21 cellular contexts compared by ENCODE assay signal in genomic region chr15:80550910-80551265, GRCh38.
DNase-seq lines count a peak whose midpoint lies in the region; ATAC-seq, FAIRE-seq and TF ChIP-seq lines count a peak whose summit lies in the region.
"Had no signal": no experiment of that assay in that cellular context is flagged by ENCODE, and none has a peak within 500 bp of the region (broad histone marks: within the 10 kb centered on the region; RNA-seq: fewer than 3 reads in every experiment).

No MANE protein-coding gene starts in this region.

- H2AFZ ChIP-seq in PC-3 (ENCODE audit: low read length), result no peak overlapping the region
- no peak overlapping the region for H2AFZ ChIP-seq in endothelial cell of umbilical vein (ENCODE audit: low read depth, low read length)

- peaks cover 39% of the 10 kb centered on the region for H3K27me3 ChIP-seq in PC-3 (ENCODE audit: low read length)
- no peaks in the 10 kb centered on the region for H3K27me3 ChIP-seq in endothelial cell of umbilical vein (ENCODE audit: control insufficient read depth in 2 of 2, insufficient read depth in 2 of 2, low read length in 2 of 2)
- H3K27me3 ChIP-seq: vagina had no signal

- intact Hi-C loops in PC-3 (cut with micrococcal nuclease) (no loop called here), endothelial cell of umbilical vein (cut with micrococcal nuclease) (no loop called here), posterior vena cava (cut with DNase I) (no loop called here)

- POLR2A ChIA-PET in PC-3 (lab: Charles Lee; ENCODE audit: unreplicated experiment) (no interaction called here), endothelial cell of umbilical vein (lab: Charles Lee) (no interaction called here)

- H3K79me2 ChIP-seq in PC-3 (ENCODE audit: low read length) (no peaks in the 10 kb centered on the region), endothelial cell of umbilical vein (ENCODE audit: control insufficient read depth, insufficient read depth, low read length) (no peaks in the 10 kb centered on the region)

- TF ChIP-seq CTCF in PC-3 (conservative IDR thresholded peaks at IDR 0.05; ENCODE audit: low read depth, low read length), result no peak
- TF ChIP-seq CTCF in endothelial cell of umbilical vein (IDR thresholded peaks at IDR 0.05; ENCODE audit: extremely low read depth in 1 of 2, insufficient read depth in 1 of 2, low read depth in 1 of 2, low read length in 2 of 2), result no peak

- CTCF ChIA-PET in PC-3 (lab: Charles Lee) (no interaction called here), endothelial cell of umbilical vein (lab: Charles Lee) (interaction anchor here (1.3 kb wide), 1 partner anchor 17 kb away, joined by 3 read pairs; no protein-coding TSS in a partner anchor)

- H3K4me3 ChIP-seq in PC-3 (ENCODE audit: low read length), result no peak overlapping the region
- H3K4me3 ChIP-seq in endothelial cell of umbilical vein (replicated peaks in 1 of 3; ENCODE audit: insufficient read depth in 1 of 3, low read depth in 1 of 3, low read length in 3 of 3), result no peak overlapping the region
- H3K4me3 ChIP-seq: vagina had no signal

- 0 out of 2 replicates have a peak overlapping the region, but pooled peaks have one; percentile 3 for H3K4me2 ChIP-seq in PC-3 (ENCODE audit: low read length)
- H3K4me2 ChIP-seq in endothelial cell of umbilical vein (ENCODE audit: insufficient read depth, low read length), result no peak overlapping the region
- H3K4me2 ChIP-seq: KMS-11 had no signal

- BruUV-seq in PC-3 (replicated peaks; lab: Mats Ljungman, UMichigan), result no TSS peak
- no TSS peak for BruUV-seq in endothelial cell of umbilical vein (replicated peaks; lab: Mats Ljungman, UMichigan)

- no peaks in the 10 kb centered on the region for H3K9me2 ChIP-seq in PC-3 (replicated peaks; ENCODE audit: low read length)

- no peaks in the 10 kb centered on the region for H4K20me1 ChIP-seq in PC-3 (ENCODE audit: low read length)
- H4K20me1 ChIP-seq in endothelial cell of umbilical vein (replicated peaks; ENCODE audit: control insufficient read depth, extremely low read depth, insufficient read depth, low read length), result no peaks in the 10 kb centered on the region

- ATAC-seq in GM19351 (IDR thresholded peaks at IDR 0.05; ENCODE audit: unreplicated experiment), result peak; percentile 25
- ATAC-seq in PC-3, result no peak
- ATAC-seq in GM19324 (IDR thresholded peaks at IDR 0.05; ENCODE audit: low FRiP score, unreplicated experiment), result no peak
- ATAC-seq in HG02642 (IDR thresholded peaks at IDR 0.05; ENCODE audit: poor library complexity, unreplicated experiment), result no peak
- ATAC-seq: activated T-helper 17 cell treated with anti-CD3 and anti-CD28 coated beads, Interleukin-2, amount 50 U/mL, for 72 hours; naive thymus-derived CD4-positive, alpha-beta T cell; right cardiac atrium; Right ventricle myocardium inferior; stimulated activated memory B cell treated with anti-CD40 and anti-IgM and Interleukin-4, amounts not matched to agents 10 μg/mL and 1 μg/mL and 100 μg/mL, for 72 hours had no signal

- dilution Hi-C loops in endothelial cell of umbilical vein (cut with MboI; ENCODE audit: extremely low pct_ligation_motif_present, low sequenced_read_pairs), result loop anchor here (25.0 kb wide), 1 partner anchor 161 kb away; no protein-coding TSS in a partner anchor

- H3K9ac ChIP-seq in PC-3 (ENCODE audit: low read length) (no peak overlapping the region), endothelial cell of umbilical vein (replicated peaks; ENCODE audit: extremely low read depth, insufficient read depth, low read length) (no peak overlapping the region)
- H3K9ac ChIP-seq: KMS-11 had no signal

- H3K9me3 ChIP-seq in PC-3 (ENCODE audit: low read length) (no peaks in the 10 kb centered on the region), endothelial cell of umbilical vein (replicated peaks; ENCODE audit: control insufficient read depth, insufficient read depth, low read length) (no peaks in the 10 kb centered on the region)
- H3K9me3 ChIP-seq: vagina had no signal

- no peak for FAIRE-seq in endothelial cell of umbilical vein (lab: Jason Lieb, UNC)

- DNase-seq in PC-3 (peak; percentile 39), endothelial cell of umbilical vein (ENCODE audit: low read depth, low spot score) (peak; percentile 17), myocyte (ENCODE audit: low read depth) (peak; percentile 25), cerebellar nuclear complex (lab: John Stamatoyannopoulos, UW) (no peak), posterior vena cava (ENCODE audit: low spot score) (no peak)
- DNase-seq: activated CD4-positive, alpha-beta memory T cell treated with anti-CD3 and anti-CD28 coated beads, Interleukin-2, amount 10 ng/mL, durations not matched to agents 7 days and 5 days; C1 segment of cervical spinal cord; effector memory CD4-positive, alpha-beta T cell; naive thymus-derived CD4-positive, alpha-beta T cell; NCI-H1694 treated with DMSO at 0.1 percent for 48 hours; NCI-H526 treated with DMSO at 0.1 percent for 48 hours; right cardiac atrium; T-helper 9 cell had no signal

- H3K9me1 ChIP-seq in endothelial cell of umbilical vein (replicated peaks; ENCODE audit: control insufficient read depth, extremely low read depth, insufficient read depth, low read length), result no peaks in the 10 kb centered on the region

- no peaks in the 10 kb centered on the region for H3F3A ChIP-seq in PC-3 (ENCODE audit: low read length, unreplicated experiment)

- H3K36me3 ChIP-seq in PC-3 (ENCODE audit: low read depth, low read length), result no peaks in the 10 kb centered on the region
- H3K36me3 ChIP-seq in endothelial cell of umbilical vein (ENCODE audit: control insufficient read depth in 2 of 2, extremely low read depth in 1 of 2, insufficient read depth in 2 of 2, low read length in 2 of 2), result no peaks in the 10 kb centered on the region
- H3K36me3 ChIP-seq: vagina had no signal

- H3K27ac ChIP-seq in PC-3 (ENCODE audit: low read length) (no peak overlapping the region), endothelial cell of umbilical vein (ENCODE audit: insufficient read depth, low read depth, low read length) (no peak overlapping the region)
- H3K27ac ChIP-seq: KMS-11, vagina had no signal

- H3K4me1 ChIP-seq in PC-3 (ENCODE audit: insufficient read depth, low read length) (peaks cover 13% of the 10 kb centered on the region; the same call in 1 of the 2 replicates), endothelial cell of umbilical vein (ENCODE audit: control insufficient read depth, extremely low read depth, insufficient read depth, low read length) (no peaks in the 10 kb centered on the region)
- H3K4me1 ChIP-seq: vagina had no signal

- TF ChIP-seq POLR2A in endothelial cell of umbilical vein (IDR thresholded peaks at IDR 0.05; ENCODE audit: low read depth, low read length), result no peak

TF ChIP-seq in endothelial cell of umbilical vein, 7 proteins besides CTCF, POLR2A, EP300 and RAD21:
- no peak for TF ChIP-seq MYC (IDR thresholded peaks at IDR 0.05; ENCODE audit: low read depth, low read length)
- peak; percentile 44 for TF ChIP-seq GATA2 (IDR thresholded peaks at IDR 0.05; ENCODE audit: insufficient read depth, insufficient read length, low read depth, low read length)
- no peak for TF ChIP-seq POLR2AphosphoS5 (IDR thresholded peaks at IDR 0.05; ENCODE audit: insufficient read depth, low read depth, low read length)
- TF ChIP-seq JUN (IDR thresholded peaks at IDR 0.05; ENCODE audit: borderline replicate concordance, insufficient read depth, insufficient read length, low read depth), result no peak
TF ChIP-seq in endothelial cell of umbilical vein: peak in this region for 1.

Comparison
In these comparisons a context has a peak if more than half of its experiments do, and no peak if none do; other contexts are left out.
1. DNase-seq: peak in PC-3 (single experiment), endothelial cell of umbilical vein (single experiment) and myocyte (single experiment); none in cerebellar nuclear complex (0 of 2) and posterior vena cava (single experiment).